Comparison of ENCODE assay signal across 8 cellular contexts in the genomic region with DNA sequence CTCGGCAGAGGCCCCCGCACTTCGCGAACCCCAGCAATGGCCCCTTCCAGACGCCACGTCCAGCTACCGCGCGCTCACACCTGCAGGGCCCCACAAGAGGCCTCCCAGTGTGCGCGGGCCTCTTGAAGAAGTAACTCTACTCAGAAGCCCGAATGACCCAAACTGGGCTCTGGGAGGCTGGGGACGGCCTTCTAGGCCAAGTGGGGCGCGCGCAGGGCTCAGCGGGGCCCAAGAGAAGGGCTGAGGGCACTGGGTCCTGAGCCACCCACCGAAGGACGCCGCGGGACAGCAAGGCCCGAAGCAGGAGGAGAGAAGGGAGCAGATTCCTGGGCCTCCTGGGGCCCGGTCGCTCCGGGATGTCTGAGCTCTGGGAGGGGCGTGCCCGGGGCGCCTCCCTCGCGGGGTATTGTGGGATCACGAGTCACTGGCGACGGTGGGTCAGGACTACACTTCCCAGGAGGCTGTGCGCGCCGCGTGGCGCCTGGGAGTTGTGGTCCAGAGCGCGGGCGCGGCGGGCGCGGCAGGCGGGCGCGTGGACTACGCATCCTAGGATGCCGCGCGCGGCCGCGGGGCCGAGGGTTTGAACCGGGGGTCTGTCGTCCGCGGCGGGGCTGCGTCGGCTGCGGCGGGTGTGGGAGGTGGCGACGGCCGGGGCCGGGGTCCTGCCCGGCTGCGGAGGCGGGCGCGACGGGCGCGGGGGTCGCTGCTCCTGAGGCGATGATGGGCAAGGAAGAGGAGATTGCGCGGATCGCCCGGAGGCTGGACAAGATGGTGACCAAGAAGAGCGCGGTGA. TPM values are rescaled to one million over a fixed set of nuclear protein-coding genes. Genes with fewer than 3 reads are reported as not detected.
A peak's percentile ranks its signal among the peaks of the same experiment; 100 is the strongest.
DNase-seq lines count a peak whose midpoint lies in the region; ATAC-seq and TF ChIP-seq lines count a peak whose summit lies in the region.

A gene (plus strand): TSS at position 603 of the 793 bp plus-strand sequence. CDS start 115 bp downstream, at position 718.

- H3K9me3 ChIP-seq in OCI-LY1 (ENCODE audit: low read length), result no peaks in the 10 kb centered on the region
- no peaks in the 10 kb centered on the region for H3K9me3 ChIP-seq in mononuclear cell (ENCODE audit: low read depth, low read length)

- no peak within 1 kb of the TSS for H2AFZ ChIP-seq in OCI-LY1 (ENCODE audit: low read length)

- peak; percentile 98 for DNase-seq in COLO829 (ENCODE audit: low spot score)
- DNase-seq in HuH-7 (ENCODE audit: low spot score), result peak; percentile 99
- peak; percentile 92 for DNase-seq in activated T-cell treated with anti-CD3 and anti-CD28 coated beads for 1 hour (ENCODE audit: low read depth)
- peak; percentile 100 for DNase-seq in epidermal melanocyte (ENCODE audit: insufficient read length, low spot score)
- DNase-seq in stimulated activated CD8-positive, alpha-beta memory T cell treated with anti-CD3 and anti-CD28 coated beads, Interleukin-2, amount 100 ng/mL, for 48 hours (ENCODE audit: low read depth in 2 of 2), result peak; percentile 91 to 94

- no peaks in the 10 kb centered on the region for H3K36me3 ChIP-seq in OCI-LY1 (ENCODE audit: insufficient read depth, low read length)

- H3K4me1 ChIP-seq in OCI-LY1 (ENCODE audit: insufficient read depth, low read length, severe bottlenecking) (peaks cover 37% of the 10 kb centered on the region), mononuclear cell (ENCODE audit: insufficient read depth, low read length) (peaks cover 53% of the 10 kb centered on the region)

- no peak for TF ChIP-seq CTCF in OCI-LY1 (IDR thresholded peaks at IDR 0.05; ENCODE audit: low read length)

- peak within 1 kb of the TSS; percentile 98 for H3K4me2 ChIP-seq in OCI-LY1 (ENCODE audit: low read length)

- H3K9ac ChIP-seq in OCI-LY1 (ENCODE audit: low read length), result peak within 1 kb of the TSS; percentile 79

- no peak within 1 kb of the TSS for H3K27ac ChIP-seq in OCI-LY1 (ENCODE audit: low read depth, low read length, poor library complexity, severe bottlenecking)

- H3K4me3 ChIP-seq in OCI-LY1 (ENCODE audit: low read depth, low read length, poor library complexity, severe bottlenecking), result peak within 1 kb of the TSS; percentile 78
- peak within 1 kb of the TSS; percentile 63 for H3K4me3 ChIP-seq in mononuclear cell (ENCODE audit: low read length)

- H3K27me3 ChIP-seq in OCI-LY1 (ENCODE audit: insufficient read depth, low read length), result no peaks in the 10 kb centered on the region; the same call in 1 of the 2 replicates
- no peaks in the 10 kb centered on the region for H3K27me3 ChIP-seq in mononuclear cell (ENCODE audit: insufficient read depth, low read length)

- H3K79me2 ChIP-seq in OCI-LY1 (ENCODE audit: insufficient read depth, low read length), result no peaks in the 10 kb centered on the region

- H3K9me2 ChIP-seq in OCI-LY1 (ENCODE audit: low read depth, low read length), result no peaks in the 10 kb centered on the region

- ATAC-seq in GM21447 (IDR thresholded peaks at IDR 0.05; ENCODE audit: unreplicated experiment), result peak; percentile 57

- no peaks in the 10 kb centered on the region for H4K20me1 ChIP-seq in OCI-LY1 (ENCODE audit: insufficient read depth, low read length)

- no peaks in the 10 kb centered on the region for H3F3A ChIP-seq in OCI-LY1 (ENCODE audit: insufficient read depth, low read length)

RNA-seq across cellular contexts. Expression of the gene that starts here (rescaled TPM):
- 6.0 TPM for total RNA-seq in mononuclear cell
